Comparison of ENCODE assay signal across 9 cellular contexts in the genomic region with DNA sequence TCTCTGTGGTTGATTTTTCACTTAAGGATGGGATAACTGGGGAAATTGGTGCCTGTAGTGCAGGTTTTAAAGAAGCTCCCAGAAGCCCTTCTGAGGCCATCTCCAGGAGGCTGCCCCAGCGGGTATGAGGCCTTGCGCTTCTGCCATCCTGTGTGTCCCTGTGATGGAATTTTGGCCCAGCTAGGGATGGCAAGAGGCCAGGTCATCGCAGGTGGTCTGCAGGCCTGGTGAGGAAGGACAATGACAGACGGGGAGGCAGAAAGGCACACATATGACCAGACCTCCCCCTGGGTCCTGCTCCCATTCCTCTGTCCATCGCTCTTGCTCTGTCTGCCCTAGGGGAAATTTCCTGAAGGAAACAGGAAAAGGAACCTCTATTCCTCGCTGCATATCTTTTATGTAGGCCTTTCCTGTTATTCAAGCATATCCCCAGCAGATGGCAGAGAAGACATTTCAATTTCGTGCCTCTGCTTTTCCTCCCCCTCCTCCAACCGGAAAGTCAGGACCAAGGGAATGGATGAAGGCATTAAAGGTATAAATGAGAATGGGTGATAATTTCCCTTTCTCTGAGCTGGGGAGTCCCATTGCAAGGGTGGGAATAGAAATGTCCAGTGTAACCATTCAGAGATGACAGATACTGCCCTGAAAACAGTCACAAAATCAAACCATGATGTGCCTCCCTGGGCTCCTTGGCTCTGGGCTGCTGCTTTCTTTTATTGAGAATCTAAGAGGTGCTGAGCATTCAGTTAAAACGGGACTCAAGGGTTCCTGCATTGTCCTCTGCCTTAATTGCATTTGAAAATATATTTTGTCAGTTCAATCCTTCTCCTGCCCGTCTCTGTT. TPM values are rescaled to one million over a fixed set of nuclear protein-coding genes. Genes with fewer than 3 reads are reported as not detected.
DNase-seq lines count a peak whose midpoint lies in the region; ATAC-seq and TF ChIP-seq lines count a peak whose summit lies in the region.
"Had no signal": no experiment of that assay in that cellular context is flagged by ENCODE, and none has a peak within 500 bp of the region (broad histone marks: within the 10 kb centered on the region; RNA-seq: fewer than 3 reads in every experiment).

No MANE protein-coding gene starts in this region.

- no peak overlapping the region for H3K27ac Mint-ChIP-seq in activated CD8-positive, alpha-beta T cell treated with anti-CD3 and anti-CD28 coated beads for 36 hours

- no peak overlapping the region for H3K4me3 Mint-ChIP-seq in activated CD8-positive, alpha-beta T cell treated with anti-CD3 and anti-CD28 coated beads for 36 hours
- H3K4me3 Mint-ChIP-seq in activated T-cell treated with anti-CD3 and anti-CD28 coated beads, Interleukin-2, amount 50 U/mL, for 4 hours, result no peak overlapping the region

- no peaks in the 10 kb centered on the region for H3K36me3 ChIP-seq in right atrium auricular region
- no peaks in the 10 kb centered on the region for H3K36me3 ChIP-seq in gastrocnemius medialis

- no peaks in the 10 kb centered on the region for H3K4me1 ChIP-seq in right atrium auricular region
- H3K4me1 ChIP-seq in gastrocnemius medialis, result no peaks in the 10 kb centered on the region

- H3K9me3 ChIP-seq in right atrium auricular region (no peaks in the 10 kb centered on the region), gastrocnemius medialis (no peaks in the 10 kb centered on the region)

- H3K27ac ChIP-seq in right atrium auricular region, result no peak overlapping the region
- no peak overlapping the region for H3K27ac ChIP-seq in gastrocnemius medialis

- H3K9me3 Mint-ChIP-seq in activated CD8-positive, alpha-beta T cell treated with anti-CD3 and anti-CD28 coated beads for 36 hours, result no peaks in the 10 kb centered on the region
- H3K9me3 Mint-ChIP-seq in activated T-cell treated with anti-CD3 and anti-CD28 coated beads, Interleukin-2, amount 50 U/mL, for 4 hours, result no peaks in the 10 kb centered on the region
- H3K9me3 Mint-ChIP-seq: naive B cell had no signal

- in situ Hi-C loops in gastrocnemius medialis (cut with MboI; ENCODE audit: low sequenced_read_pairs in 4 of 4), result no loop called here

- CTCF ChIA-PET in activated CD8-positive, alpha-beta T cell treated with anti-CD3 and anti-CD28 coated beads for 36 hours (lab: Charles Lee), result interaction anchor here (0.6 to 5.8 kb wide), 23 partner anchors 9 to 402 kb away, joined by 3 to 70 read pairs (median 4); a partner anchor contains a TSS

- H3K4me1 Mint-ChIP-seq in activated CD8-positive, alpha-beta T cell treated with anti-CD3 and anti-CD28 coated beads for 36 hours (ENCODE audit: low read depth), result peaks cover 51% of the 10 kb centered on the region
- peaks cover 52% of the 10 kb centered on the region for H3K4me1 Mint-ChIP-seq in activated T-cell treated with anti-CD3 and anti-CD28 coated beads, Interleukin-2, amount 50 U/mL, for 4 hours (ENCODE audit: low read depth)

- intact Hi-C loops in activated CD8-positive, alpha-beta T cell treated with anti-CD3 and anti-CD28 coated beads for 36 hours (cut with micrococcal nuclease), result loop anchor here (2.0 to 5.0 kb wide), 2 partner anchors 47 to 129 kb away; no protein-coding TSS in a partner anchor
- intact Hi-C loops in gastrocnemius medialis (cut with DNase I; ENCODE audit: low total_unique reads), result loop anchor here (2.0 kb wide), 2 partner anchors 47 to 129 kb away; no protein-coding TSS in a partner anchor

- no peak for TF ChIP-seq POLR2A in gastrocnemius medialis (IDR thresholded peaks at IDR 0.05)

- POLR2A ChIA-PET in activated CD8-positive, alpha-beta T cell treated with anti-CD3 and anti-CD28 coated beads for 36 hours (lab: Charles Lee), result interaction anchor here (1.0 kb wide), 1 partner anchor 130 kb away, joined by 3 read pairs; no protein-coding TSS in a partner anchor

- H3K4me3 ChIP-seq in right atrium auricular region (no peak overlapping the region), gastrocnemius medialis (no peak overlapping the region)

- peak; percentile 84 for DNase-seq in DMS53 (lab: John Stamatoyannopoulos, UW)
- peak; percentile 77 for DNase-seq in HT-29 (ENCODE audit: low spot score)
- DNase-seq in activated CD8-positive, alpha-beta T cell treated with anti-CD3 and anti-CD28 coated beads for 36 hours, result no peak
- DNase-seq in right atrium auricular region (ENCODE audit: low spot score), result no peak
- DNase-seq in gastrocnemius medialis, result no peak
- DNase-seq in activated T-cell treated with anti-CD3 and anti-CD28 coated beads, Interleukin-2, amount 50 U/mL, for 4 hours, result no peak
- DNase-seq in COLO668 (lab: John Stamatoyannopoulos, UW; ENCODE audit: unreplicated experiment), result no peak
- DNase-seq: naive B cell had no signal

- no peaks in the 10 kb centered on the region for H3K36me3 Mint-ChIP-seq in activated CD8-positive, alpha-beta T cell treated with anti-CD3 and anti-CD28 coated beads for 36 hours (ENCODE audit: low read depth)
- no peaks in the 10 kb centered on the region for H3K36me3 Mint-ChIP-seq in activated T-cell treated with anti-CD3 and anti-CD28 coated beads, Interleukin-2, amount 50 U/mL, for 4 hours (ENCODE audit: insufficient read depth)
- H3K36me3 Mint-ChIP-seq: naive B cell had no signal

- H3K27me3 Mint-ChIP-seq in activated CD8-positive, alpha-beta T cell treated with anti-CD3 and anti-CD28 coated beads for 36 hours, result peaks cover 16% of the 10 kb centered on the region
- peaks cover 5% of the 10 kb centered on the region for H3K27me3 Mint-ChIP-seq in activated T-cell treated with anti-CD3 and anti-CD28 coated beads, Interleukin-2, amount 50 U/mL, for 4 hours (ENCODE audit: low read depth)

- no peak for ATAC-seq in activated CD8-positive, alpha-beta T cell treated with anti-CD3 and anti-CD28 coated beads for 36 hours
- ATAC-seq in gastrocnemius medialis (no peak), HG02938 (IDR thresholded peaks at IDR 0.05; ENCODE audit: unreplicated experiment) (no peak)
- no peak for ATAC-seq in activated T-cell treated with anti-CD3 and anti-CD28 coated beads, Interleukin-2, amount 50 U/mL, for 4 hours

- TF ChIP-seq CTCF in activated CD8-positive, alpha-beta T cell treated with anti-CD3 and anti-CD28 coated beads for 36 hours (IDR thresholded peaks at IDR 0.05), result peak; percentile 79
- TF ChIP-seq CTCF in right atrium auricular region (IDR thresholded peaks at IDR 0.05), result peak; percentile 44 to 74
- peak in 4 of 5 experiments; percentile 18 to 58 (median 40) for TF ChIP-seq CTCF in gastrocnemius medialis (IDR thresholded peaks at IDR 0.05 in 4 of 5, conservative IDR thresholded peaks at IDR 0.05 in 1 of 5)

- H3K27me3 ChIP-seq in right atrium auricular region (no peaks in the 10 kb centered on the region), gastrocnemius medialis (peaks cover 0 to 9% (median 8%) of the 10 kb centered on the region in 3 donors)

RNA-seq across cellular contexts. Expression of a gene that starts 17.6 kb away (rescaled TPM):
- total RNA-seq in HT-29 (2014; rRNA removed; shearing (Covaris generic)), result 10.9 and 15.5 TPM in 2 replicates
- 100 to 1,000 TPM; 172 TPM for total RNA-seq in activated CD8-positive, alpha-beta T cell treated with anti-CD3 and anti-CD28 coated beads for 36 hours
- 10 to 100 TPM; 21.1 to 36.7 TPM for total RNA-seq in right atrium auricular region
- 10 to 100 TPM in 3 of 4 donors, 1 to 10 TPM in 1; 9.6 to 22.1 (median 13.0) TPM for total RNA-seq in gastrocnemius medialis
- 100 to 1,000 TPM; 185 to 341 (median 228) TPM for total RNA-seq in activated T-cell treated with anti-CD3 and anti-CD28 coated beads, Interleukin-2, amount 50 U/mL, for 4 hours

RNA-seq across cellular contexts. Expression of a gene that starts 24.7 kb away (rescaled TPM):
- total RNA-seq in HT-29 (2014; rRNA removed; shearing (Covaris generic)), result 0.13 TPM in 1 of 2 replicates, not detected in the other
- not detected for total RNA-seq in activated CD8-positive, alpha-beta T cell treated with anti-CD3 and anti-CD28 coated beads for 36 hours
- total RNA-seq in right atrium auricular region, result 10 to 100 TPM in 1 of 2 donors, under 1 TPM in 1; 0.30 to 12.6 TPM
- total RNA-seq in gastrocnemius medialis, result under 1 TPM in 1 of 4 donors, not detected in 3; 0.16 TPM
- total RNA-seq in activated T-cell treated with anti-CD3 and anti-CD28 coated beads, Interleukin-2, amount 50 U/mL, for 4 hours, result not detected

RNA-seq across cellular contexts. Expression of a gene that starts 48.7 kb away (rescaled TPM):
- total RNA-seq in HT-29 (2014; rRNA removed; shearing (Covaris generic)), result not detected in 2 replicates
- not detected for total RNA-seq in activated CD8-positive, alpha-beta T cell treated with anti-CD3 and anti-CD28 coated beads for 36 hours
- total RNA-seq in right atrium auricular region (1 to 10 TPM in 1 of 2 donors, under 1 TPM in 1; 0.16 to 2.4 TPM), gastrocnemius medialis (not detected)
- total RNA-seq in activated T-cell treated with anti-CD3 and anti-CD28 coated beads, Interleukin-2, amount 50 U/mL, for 4 hours, result not detected

Comparison
In these comparisons a context has a peak if more than half of its experiments do, and no peak if none do; other contexts are left out.
1. DNase-seq: peak in DMS53 (single experiment) and HT-29 (single experiment); none in activated CD8-positive, alpha-beta T cell treated with anti-CD3 and anti-CD28 coated beads for 36 hours (single experiment), right atrium auricular region (single experiment), gastrocnemius medialis (0 of 2), activated T-cell treated with anti-CD3 and anti-CD28 coated beads, Interleukin-2, amount 50 U/mL, for 4 hours (single experiment) and COLO668 (single experiment).
2. RNA of a gene that starts 17.6 kb away (total RNA-seq): 185 to 341 TPM in activated T-cell treated with anti-CD3 and anti-CD28 coated beads, Interleukin-2, amount 50 U/mL, for 4 hours and 172 TPM in activated CD8-positive, alpha-beta T cell treated with anti-CD3 and anti-CD28 coated beads for 36 hours; 21.1 to 36.7 TPM in right atrium auricular region, 10.9 to 15.5 TPM in HT-29 and 9.6 to 22.1 TPM in gastrocnemius medialis; every median in the first group is over 4 times any median in the second.
3. Peak in every context shown above with its lines, with median percentiles within 50 percentile points of each other: CTCF ChIP-seq.